In the genomic region with DNA sequence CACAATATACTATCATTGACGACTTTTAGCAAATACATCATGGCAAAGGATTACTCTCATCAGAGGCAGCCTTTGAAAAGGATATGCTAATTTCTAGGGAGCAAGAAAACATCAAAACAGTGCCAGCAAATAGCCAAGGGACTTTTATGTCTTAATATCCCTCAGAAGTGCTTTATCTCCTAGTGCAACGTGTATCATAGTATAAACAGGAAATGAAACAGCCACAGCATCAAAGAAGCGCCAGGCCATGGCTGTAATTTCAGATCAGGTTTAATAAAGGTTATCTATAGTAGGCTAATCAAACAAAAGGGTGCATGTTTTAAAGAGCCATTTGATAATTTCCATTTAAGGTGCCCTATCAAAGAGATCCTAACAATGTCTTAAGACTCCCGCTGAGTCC, we compare ENCODE assay signal across 18 cellular contexts.
DNase-seq lines count a peak whose midpoint lies in the region; TF ChIP-seq lines count a peak whose summit lies in the region.
"Had no signal": no experiment of that assay in that cellular context is flagged by ENCODE, and none has a peak within 500 bp of the region (broad histone marks: within the 10 kb centered on the region; RNA-seq: fewer than 3 reads in every experiment).

No MANE protein-coding gene starts in this region.

- H3K9me3 Mint-ChIP-seq in mesothelial cell of epicardium, result peaks cover 5% of the 10 kb centered on the region

- no peak overlapping the region for H3K27ac Mint-ChIP-seq in mesothelial cell of epicardium
- H3K27ac Mint-ChIP-seq: CD4-positive, CD25-positive, alpha-beta regulatory T cell had no signal

- no peak overlapping the region for H3K4me3 ChIP-seq in choroid plexus epithelial cell (ENCODE audit: low read depth, low read length)
- H3K4me3 ChIP-seq: MG63, Peyer's patch had no signal

- no peaks in the 10 kb centered on the region for H3K27me3 Mint-ChIP-seq in mesothelial cell of epicardium (ENCODE audit: low read depth)

- TF ChIP-seq CTCF in choroid plexus epithelial cell (conservative IDR thresholded peaks at IDR 0.05; ENCODE audit: low read depth, low read length), result no peak
- TF ChIP-seq CTCF in mesothelial cell of epicardium (IDR thresholded peaks at IDR 0.05; ENCODE audit: unreplicated experiment), result no peak

- DNase-seq in ELR (ENCODE audit: low read depth) (peak; percentile 35), M059J (ENCODE audit: low read depth) (peak; percentile 66), choroid plexus epithelial cell (ENCODE audit: low read depth) (peak; percentile 12), pons (ENCODE audit: low spot score) (peak; percentile 3), mesothelial cell of epicardium (ENCODE audit: low spot score in 2 of 2, unreplicated experiment in 2 of 2) (no peak)
- no peak for DNase-seq in activated naive CD4-positive, alpha-beta T cell treated with Interleukin-2 at 50 U/mL for 16 hours
- no peak for DNase-seq in activated CD4-positive, alpha-beta T cell treated with anti-CD3 and anti-CD28 coated beads for 4 hours
- DNase-seq: CD4-positive, CD25-positive, alpha-beta regulatory T cell; COR-L47; DMS79 treated with DMSO at 0.1 percent for 48 hours; Karpas-422; MG63; NCI-H1417; NCI-H187 treated with DMSO at 0.1 percent for 48 hours; NCI-H510A; NCI-H774; NK-92 treated with Interleukin-12 subunit alpha and Interleukin-12 subunit beta, amount 100 ng/mL, for 24 hours; Peyer's patch had no signal

- H3K4me3 Mint-ChIP-seq in mesothelial cell of epicardium, result no peak overlapping the region
- H3K4me3 Mint-ChIP-seq: CD4-positive, CD25-positive, alpha-beta regulatory T cell had no signal

- H3K4me1 Mint-ChIP-seq in mesothelial cell of epicardium, result peaks cover 35% of the 10 kb centered on the region

- no peaks in the 10 kb centered on the region for H3K36me3 Mint-ChIP-seq in mesothelial cell of epicardium
- H3K36me3 Mint-ChIP-seq: CD4-positive, CD25-positive, alpha-beta regulatory T cell had no signal

Comparison
In these comparisons a context has a peak if more than half of its experiments do, and no peak if none do; other contexts are left out.
1. DNase-seq: peak in ELR (single experiment), M059J (single experiment), choroid plexus epithelial cell (single experiment) and pons (single experiment); none in activated naive CD4-positive, alpha-beta T cell treated with Interleukin-2 at 50 U/mL for 16 hours (single experiment), activated CD4-positive, alpha-beta T cell treated with anti-CD3 and anti-CD28 coated beads for 4 hours (0 of 2) and mesothelial cell of epicardium (0 of 2).